Comparison of ENCODE assay signal across 17 cellular contexts in genomic region chr10:86047588-86047987, GRCh38.
DNase-seq lines count a peak whose midpoint lies in the region; TF ChIP-seq lines count a peak whose summit lies in the region.
"Had no signal": no experiment of that assay in that cellular context is flagged by ENCODE, and none has a peak within 500 bp of the region (broad histone marks: within the 10 kb centered on the region; RNA-seq: fewer than 3 reads in every experiment).

No MANE protein-coding gene starts in this region.

- H2AFZ ChIP-seq in MM.1S (ENCODE audit: low read length): no peak overlapping the region
- H2AFZ ChIP-seq: GM23338 had no signal

- no peak overlapping the region for H3K9ac ChIP-seq in MM.1S (ENCODE audit: low read length)

- no peaks in the 10 kb centered on the region for H3K9me3 ChIP-seq in MM.1S (replicated peaks; ENCODE audit: insufficient read depth, low read length)
- H3K9me3 ChIP-seq: sigmoid colon had no signal

- H3K36me3 ChIP-seq in MM.1S (replicated peaks; ENCODE audit: insufficient read depth, low read length): no peaks in the 10 kb centered on the region
- H3K36me3 ChIP-seq: sigmoid colon had no signal

- no peak for TF ChIP-seq CTCF in MM.1S (IDR thresholded peaks at IDR 0.05; ENCODE audit: low read length)

- H3K9me2 ChIP-seq in MM.1S (replicated peaks; ENCODE audit: insufficient read depth, low read length): no peaks in the 10 kb centered on the region

- DNase-seq in stimulated activated CD8-positive, alpha-beta memory T cell treated with anti-CD3 and anti-CD28 coated beads, Interleukin-15, amount 100 ng/mL, for 48 hours (ENCODE audit: low read depth in 2 of 2): peak; percentile 7 to 9
- no peak for DNase-seq in stimulated activated CD8-positive, alpha-beta memory T cell treated with anti-CD3 and anti-CD28 coated beads, Interleukin-4, amount 100 ng/mL, for 48 hours
- peak; percentile 65 for DNase-seq in MM.1S
- peak; percentile 17 for DNase-seq in central memory CD4-positive, alpha-beta T cell
- DNase-seq in cortex of kidney (lab: John Stamatoyannopoulos, UW): no peak
- no peak for DNase-seq in DMS79 (lab: John Stamatoyannopoulos, UW)
- DNase-seq in ecto neural progenitor cell (ENCODE audit: low spot score): no peak
- DNase-seq: activated CD8-positive, alpha-beta memory T cell treated with anti-CD3 and anti-CD28 coated beads, Interleukin-2, amount 50 U/mL, for 4 hours; AML-193; amniotic stem cell; cerebellar nuclear complex; hypothalamus; NCI-H1694; NCI-H524 treated with DMSO at 0.1 percent for 48 hours; substantia nigra had no signal

- H4K20me1 ChIP-seq in MM.1S (ENCODE audit: insufficient read depth, low read length): no peaks in the 10 kb centered on the region

- H3K27ac ChIP-seq in MM.1S (ENCODE audit: low read length): no peak overlapping the region
- H3K27ac ChIP-seq: sigmoid colon had no signal

- no peak overlapping the region for H3K4me2 ChIP-seq in MM.1S (ENCODE audit: low read depth, low read length)
- H3K4me2 ChIP-seq: GM23338 had no signal

- H3K27me3 ChIP-seq in MM.1S (replicated peaks; ENCODE audit: insufficient read depth, low read length): no peaks in the 10 kb centered on the region
- H3K27me3 ChIP-seq: sigmoid colon had no signal

- H3K4me3 ChIP-seq in MM.1S (ENCODE audit: low read length): no peak overlapping the region
- H3K4me3 ChIP-seq: GM23338, sigmoid colon had no signal

- H3F3A ChIP-seq in MM.1S (ENCODE audit: insufficient read depth, low read length): no peaks in the 10 kb centered on the region

- no peaks in the 10 kb centered on the region for H3K79me2 ChIP-seq in MM.1S (ENCODE audit: low read length)

- peaks cover 3% of the 10 kb centered on the region; the same call in 1 of the 2 replicates for H3K4me1 ChIP-seq in MM.1S (ENCODE audit: low read length)
- H3K4me1 ChIP-seq: sigmoid colon had no signal

Comparison
In these comparisons a context has a peak if more than half of its experiments do, and no peak if none do; other contexts are left out.
1. DNase-seq: peak in stimulated activated CD8-positive, alpha-beta memory T cell treated with anti-CD3 and anti-CD28 coated beads, Interleukin-15, amount 100 ng/mL, for 48 hours (2 of 2), MM.1S (single experiment) and central memory CD4-positive, alpha-beta T cell (single experiment); none in stimulated activated CD8-positive, alpha-beta memory T cell treated with anti-CD3 and anti-CD28 coated beads, Interleukin-4, amount 100 ng/mL, for 48 hours (single experiment), cortex of kidney (single experiment), DMS79 (single experiment) and ecto neural progenitor cell (single experiment).